Comparison of ENCODE assay signal across 17 cellular contexts in the genomic region with DNA sequence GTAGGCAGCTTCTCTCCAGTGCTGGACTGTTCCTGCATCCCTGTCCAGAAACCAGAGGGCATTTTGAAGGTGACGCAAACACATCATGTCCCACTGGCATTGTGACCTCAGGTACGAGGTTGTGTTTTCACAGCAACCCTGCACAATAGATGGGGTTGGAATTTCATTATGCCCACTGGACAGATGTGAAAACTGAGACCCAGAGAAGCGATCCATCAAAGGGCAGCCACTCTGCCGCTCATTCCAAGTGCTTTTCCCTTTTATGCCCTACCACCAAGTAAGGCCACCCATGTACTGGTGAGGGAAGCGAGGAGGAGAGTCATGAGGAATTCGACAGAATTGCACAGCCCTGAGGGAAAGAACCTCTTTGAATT.
"Had no signal": no experiment of that assay in that cellular context is flagged by ENCODE, and none has a peak within 500 bp of the region (broad histone marks: within the 10 kb centered on the region; RNA-seq: fewer than 3 reads in every experiment).

No MANE protein-coding gene starts in this region.

- H3K27me3 ChIP-seq: colonic mucosa had no signal

- H3K9me3 ChIP-seq: colonic mucosa, psoas muscle, stomach had no signal

- ATAC-seq: naive thymus-derived CD4-positive, alpha-beta T cell; sciatic nerve had no signal

- DNase-seq: colonic mucosa; effector CD4-positive, alpha-beta T cell; endodermal cell; erythroblast; foreskin melanocyte; hippocampal formation; kidney glomerular epithelial cell; mammary epithelial cell; naive thymus-derived CD4-positive, alpha-beta T cell; psoas muscle; retina; stimulated activated CD4-positive, alpha-beta T cell treated with anti-CD3 and anti-CD28 coated beads, Interleukin-2, amount 100 ng/mL, for 24 hours; stimulated activated CD4-positive, alpha-beta T cell treated with anti-CD3 and anti-CD28 coated beads, Interleukin-4, amount 100 ng/mL, for 4 hours; stimulated activated naive CD4-positive, alpha-beta T cell; stomach; substantia nigra had no signal

- H3K36me3 ChIP-seq: colonic mucosa, stomach had no signal

- H3K27ac ChIP-seq: colonic mucosa, psoas muscle, stomach had no signal

- H3K4me3 ChIP-seq: colonic mucosa, psoas muscle, stomach had no signal
